13 cellular contexts compared by ENCODE assay signal in genomic region chr9:137237759-137238726, GRCh38. TPM values are rescaled to one million over a fixed set of nuclear protein-coding genes. Genes with fewer than 3 reads are reported as not detected.
DNase-seq lines count a peak whose midpoint lies in the region; ATAC-seq and TF ChIP-seq lines count a peak whose summit lies in the region.
"Had no signal": no experiment of that assay in that cellular context is flagged by ENCODE, and none has a peak within 500 bp of the region (broad histone marks: within the 10 kb centered on the region; RNA-seq: fewer than 3 reads in every experiment).

No MANE protein-coding gene starts in this region.

- DNase-seq in DMS 273 (lab: John Stamatoyannopoulos, UW; ENCODE audit: unreplicated experiment) (peak; percentile 69), DMS 273 treated with DMSO at 0.1 percent for 48 hours (lab: John Stamatoyannopoulos, UW) (no peak), NCI-H345 treated with DMSO at 0.1 percent for 48 hours (lab: John Stamatoyannopoulos, UW; ENCODE audit: unreplicated experiment) (peak; percentile 80), psoas muscle (peak in 1 of 2 donors; percentile 68), NCI-H1694 treated with DMSO at 0.1 percent for 48 hours (lab: John Stamatoyannopoulos, UW) (no peak), coronary artery (ENCODE audit: low spot score) (no peak)
- DNase-seq: 8988T; activated CD8-positive, alpha-beta memory T cell treated with anti-CD3 and anti-CD28 coated beads for 24 hours; dermis blood vessel endothelial cell; sigmoid colon had no signal

- peak overlapping the region; percentile 28 to 47 for H3K9ac ChIP-seq in duodenal mucosa (ENCODE audit: low read depth in 1 of 2, low read length in 2 of 2)

- H3K4me1 ChIP-seq in duodenal mucosa (ENCODE audit: control insufficient read depth in 1 of 2, insufficient read depth in 2 of 2, low read length in 2 of 2) (peaks cover 40 to 50% of the 10 kb centered on the region in 2 donors), psoas muscle (peaks cover 47% of the 10 kb centered on the region)

- 35 to 46% (median 42%) methylated on average over 10 to 13 of the region's 13 CpGs for WGBS in psoas muscle, 3 donors

- H3K4me3 ChIP-seq in duodenal mucosa (ENCODE audit: low read depth in 1 of 2, low read length in 2 of 2) (no peak overlapping the region), psoas muscle (no peak overlapping the region), coronary artery (no peak overlapping the region)
- H3K4me3 ChIP-seq: sigmoid colon had no signal

- H3K27ac ChIP-seq in duodenal mucosa (ENCODE audit: low read depth, low read length): peak overlapping the region; percentile 31
- peak overlapping the region; percentile 85 for H3K27ac ChIP-seq in psoas muscle
- H3K27ac ChIP-seq in coronary artery: no peak overlapping the region
- H3K27ac ChIP-seq: sigmoid colon had no signal

- no peak for TF ChIP-seq CTCF in psoas muscle (IDR thresholded peaks at IDR 0.05)
- TF ChIP-seq CTCF in coronary artery (IDR thresholded peaks at IDR 0.05): no peak

- H3K9me3 ChIP-seq in duodenal mucosa (ENCODE audit: control insufficient read depth in 1 of 2, low read length in 2 of 2): no peaks in the 10 kb centered on the region
- no peaks in the 10 kb centered on the region for H3K9me3 ChIP-seq in psoas muscle
- H3K9me3 ChIP-seq: sigmoid colon had no signal

- peaks cover 3 to 12% of the 10 kb centered on the region in 2 donors for H3K36me3 ChIP-seq in duodenal mucosa (ENCODE audit: control insufficient read depth in 1 of 2, insufficient read depth in 2 of 2, low read length in 2 of 2)
- H3K36me3 ChIP-seq in psoas muscle (ENCODE audit: insufficient read depth in 1 of 2, low read depth in 1 of 2): peaks cover 0 to 13% of the 10 kb centered on the region in 2 donors

- H3K27me3 ChIP-seq in duodenal mucosa (ENCODE audit: control insufficient read depth in 1 of 2, insufficient read depth in 2 of 2, low read length in 2 of 2): peaks cover 10 to 18% of the 10 kb centered on the region in 2 donors
- peaks cover 0 to 7% (median 0%) of the 10 kb centered on the region in 3 donors for H3K27me3 ChIP-seq in psoas muscle (ENCODE audit: insufficient read depth in 3 of 3, low read length in 2 of 3)

- ATAC-seq in psoas muscle (peak in 1 of 4 donors; percentile 57), HG02678 (IDR thresholded peaks at IDR 0.05; ENCODE audit: unreplicated experiment) (no peak)

- intact Hi-C loops in psoas muscle (cut with DNase I): no loop called here

RNA-seq across cellular contexts. Expression of gene TUBB4B, which starts 3.0 kb away (rescaled TPM):
- total RNA-seq in psoas muscle: 100 to 1,000 TPM; 111 to 273 (median 230) TPM
- polyA plus RNA-seq in psoas muscle: 100 to 1,000 TPM; 350 to 838 (median 389) TPM

RNA-seq across cellular contexts. Expression of gene SLC34A3, which starts 7.3 kb away (rescaled TPM):
- total RNA-seq in psoas muscle: not detected
- not detected for polyA plus RNA-seq in psoas muscle
- total RNA-seq: dermis blood vessel endothelial cell, RPMI7951, sigmoid colon had no signal
- polyA plus RNA-seq: sigmoid colon had no signal

RNA-seq across cellular contexts. Expression of gene RNF224, which starts 10.7 kb away (rescaled TPM):
- not detected for total RNA-seq in psoas muscle
- polyA plus RNA-seq in psoas muscle: under 1 TPM in 1 of 3 donors, not detected in 2; 0.01 TPM
- total RNA-seq: dermis blood vessel endothelial cell, RPMI7951, sigmoid colon had no signal

RNA-seq across cellular contexts. Expression of gene STPG3, which starts 13.0 kb away (rescaled TPM):
- total RNA-seq in psoas muscle: not detected
- under 1 TPM in 1 of 3 donors, not detected in 2; 0.08 TPM for polyA plus RNA-seq in psoas muscle
- total RNA-seq: RPMI7951, sigmoid colon had no signal
- polyA plus RNA-seq: sigmoid colon had no signal

RNA-seq across cellular contexts. Expression of gene CYSRT1, which starts 13.1 kb away (rescaled TPM):
- under 1 TPM in 3 of 4 donors, not detected in 1; 0.18 to 0.77 (median 0.32) TPM for total RNA-seq in psoas muscle
- 1 to 10 TPM in 1 of 3 donors, under 1 TPM in 2; 0.08 to 1.1 (median 0.11) TPM for polyA plus RNA-seq in psoas muscle

Comparison
In these comparisons a context has a peak if more than half of its experiments do, and no peak if none do; other contexts are left out.
1. DNase-seq: peak in DMS 273 (single experiment) and NCI-H345 treated with DMSO at 0.1 percent for 48 hours (single experiment); none in DMS 273 treated with DMSO at 0.1 percent for 48 hours (single experiment), NCI-H1694 treated with DMSO at 0.1 percent for 48 hours (single experiment) and coronary artery (single experiment).
2. H3K27ac ChIP-seq: peak in duodenal mucosa (single experiment) and psoas muscle (single experiment); none in coronary artery (0 of 2).